In genomic region chr5:1422522-1422921, GRCh38 we compare ENCODE assay signal across 11 cellular contexts. TPM values are rescaled to one million over a fixed set of nuclear protein-coding genes. Genes with fewer than 3 reads are reported as not detected.
"Had no signal": no experiment of that assay in that cellular context is flagged by ENCODE, and none has a peak within 500 bp of the region (broad histone marks: within the 10 kb centered on the region; RNA-seq: fewer than 3 reads in every experiment).

No MANE protein-coding gene starts in this region.

RNA-seq across cellular contexts. Expression of gene SLC6A3, which starts 22.7 kb away (rescaled TPM):
- total RNA-seq: chondrocyte, colonic mucosa, dermis microvascular lymphatic vessel endothelial cell, gastrocnemius medialis, glomerular endothelial cell, left colon, left lobe of liver, left ventricle myocardium inferior, liver, mammary epithelial cell, mucosa of descending colon had no signal
- polyA plus RNA-seq: liver, mammary epithelial cell had no signal
